In genomic region chr1:20670936-20671335, GRCh38 we compare ENCODE assay signal across 1 cellular context.
A peak's percentile ranks its signal among the peaks of the same experiment; 100 is the strongest.
TF ChIP-seq lines count a peak whose summit lies in the region.

No MANE protein-coding gene starts in this region.

TF ChIP-seq in HepG2, 621 proteins besides CTCF, POLR2A, EP300 and RAD21:
- TF ChIP-seq POLR2AphosphoS5 (IDR thresholded peaks at IDR 0.05; ENCODE audit: low read depth, low read length), result no peak
- TF ChIP-seq MEIS1 (CRISPR knock-in tag; IDR thresholded peaks at IDR 0.05; ENCODE audit: borderline replicate concordance), result no peak
- TF ChIP-seq HNF4A (CRISPR knock-in tag; IDR thresholded peaks at IDR 0.05), result peak; percentile 56; the same call in 1 of the 2 replicates
- no peak for TF ChIP-seq FOXM1 (CRISPR knock-in tag; IDR thresholded peaks at IDR 0.05)
- TF ChIP-seq ZNF326 (CRISPR knock-in tag; IDR thresholded peaks at IDR 0.05; ENCODE audit: borderline replicate concordance), result no peak
- no peak for TF ChIP-seq ZHX2 (IDR thresholded peaks at IDR 0.05; ENCODE audit: low read depth)
- no peak for TF ChIP-seq ZHX2 (CRISPR knock-in tag; IDR thresholded peaks at IDR 0.05; ENCODE audit: borderline replicate concordance)
- TF ChIP-seq KMT2A (CRISPR knock-in tag; IDR thresholded peaks at IDR 0.05), result no peak
- no peak for TF ChIP-seq NFKB2 (CRISPR knock-in tag; IDR thresholded peaks at IDR 0.05; ENCODE audit: borderline replicate concordance)
- TF ChIP-seq, protein P1, sequence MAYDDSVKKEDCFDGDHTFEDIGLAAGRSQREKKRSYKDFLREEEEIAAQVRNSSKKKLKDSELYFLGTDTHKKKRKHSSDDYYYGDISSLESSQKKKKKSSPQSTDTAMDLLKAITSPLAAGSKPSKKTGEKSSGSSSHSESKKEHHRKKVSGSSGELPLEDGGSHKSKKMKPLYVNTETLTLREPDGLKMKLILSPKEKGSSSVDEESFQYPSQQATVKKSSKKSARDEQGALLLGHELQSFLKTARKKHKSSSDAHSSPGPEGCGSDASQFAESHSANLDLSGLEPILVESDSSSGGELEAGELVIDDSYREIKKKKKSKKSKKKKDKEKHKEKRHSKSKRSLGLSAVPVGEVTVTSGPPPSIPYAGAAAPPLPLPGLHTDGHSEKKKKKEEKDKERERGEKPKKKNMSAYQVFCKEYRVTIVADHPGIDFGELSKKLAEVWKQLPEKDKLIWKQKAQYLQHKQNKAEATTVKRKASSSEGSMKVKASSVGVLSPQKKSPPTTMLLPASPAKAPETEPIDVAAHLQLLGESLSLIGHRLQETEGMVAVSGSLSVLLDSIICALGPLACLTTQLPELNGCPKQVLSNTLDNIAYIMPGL (CRISPR knock-in tag; IDR thresholded peaks at IDR 0.05; ENCODE audit: borderline replicate concordance in 1 of 2, low read depth in 1 of 2), result no peak
- TF ChIP-seq RAD51 (IDR thresholded peaks at IDR 0.05; ENCODE audit: borderline replicate concordance), result no peak
- no peak for TF ChIP-seq GTF2F1 (IDR thresholded peaks at IDR 0.05; ENCODE audit: low read length)
- peak; percentile 86 for TF ChIP-seq ZNF629 (CRISPR knock-in tag; conservative IDR thresholded peaks at IDR 0.05)
- no peak for TF ChIP-seq ZNF280D (CRISPR knock-in tag; IDR thresholded peaks at IDR 0.05)
- no peak for TF ChIP-seq NFRKB (IDR thresholded peaks at IDR 0.05)
- no peak for TF ChIP-seq ZNF138 (CRISPR knock-in tag; IDR thresholded peaks at IDR 0.05; ENCODE audit: low read depth)
- no peak for TF ChIP-seq DNMT1 (CRISPR knock-in tag; IDR thresholded peaks at IDR 0.05)
- TF ChIP-seq ZNF773 (CRISPR knock-in tag; IDR thresholded peaks at IDR 0.05; ENCODE audit: borderline replicate concordance), result no peak
- TF ChIP-seq ZNF263 (CRISPR knock-in tag; IDR thresholded peaks at IDR 0.05), result peak; percentile 98
- TF ChIP-seq ZNF589 (CRISPR knock-in tag; conservative IDR thresholded peaks at IDR 0.05), result no peak
- TF ChIP-seq MXD4 (CRISPR knock-in tag; IDR thresholded peaks at IDR 0.05), result no peak
- no peak for TF ChIP-seq MXD3 (CRISPR knock-in tag; IDR thresholded peaks at IDR 0.05)
- TF ChIP-seq ZNF687 (CRISPR knock-in tag; IDR thresholded peaks at IDR 0.05), result no peak
- no peak for TF ChIP-seq NBN (conservative IDR thresholded peaks at IDR 0.05)
- TF ChIP-seq GABPA (IDR thresholded peaks at IDR 0.05; ENCODE audit: low read depth, low read length), result no peak
- 0 out of 2 replicates have a peak, but pooled peaks have one; percentile 12 for TF ChIP-seq GABPA (CRISPR knock-in tag; IDR thresholded peaks at IDR 0.05; ENCODE audit: low read depth)
- no peak for TF ChIP-seq ZNF335 (CRISPR knock-in tag; IDR thresholded peaks at IDR 0.05)
- TF ChIP-seq, protein P2, sequence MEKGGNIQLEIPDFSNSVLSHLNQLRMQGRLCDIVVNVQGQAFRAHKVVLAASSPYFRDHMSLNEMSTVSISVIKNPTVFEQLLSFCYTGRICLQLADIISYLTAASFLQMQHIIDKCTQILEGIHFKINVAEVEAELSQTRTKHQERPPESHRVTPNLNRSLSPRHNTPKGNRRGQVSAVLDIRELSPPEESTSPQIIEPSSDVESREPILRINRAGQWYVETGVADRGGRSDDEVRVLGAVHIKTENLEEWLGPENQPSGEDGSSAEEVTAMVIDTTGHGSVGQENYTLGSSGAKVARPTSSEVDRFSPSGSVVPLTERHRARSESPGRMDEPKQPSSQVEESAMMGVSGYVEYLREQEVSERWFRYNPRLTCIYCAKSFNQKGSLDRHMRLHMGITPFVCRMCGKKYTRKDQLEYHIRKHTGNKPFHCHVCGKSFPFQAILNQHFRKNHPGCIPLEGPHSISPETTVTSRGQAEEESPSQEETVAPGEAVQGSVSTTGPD (CRISPR knock-in tag; IDR thresholded peaks at IDR 0.05), result no peak
TF ChIP-seq in HepG2: peak in this region for 4.
